In the genomic region with DNA sequence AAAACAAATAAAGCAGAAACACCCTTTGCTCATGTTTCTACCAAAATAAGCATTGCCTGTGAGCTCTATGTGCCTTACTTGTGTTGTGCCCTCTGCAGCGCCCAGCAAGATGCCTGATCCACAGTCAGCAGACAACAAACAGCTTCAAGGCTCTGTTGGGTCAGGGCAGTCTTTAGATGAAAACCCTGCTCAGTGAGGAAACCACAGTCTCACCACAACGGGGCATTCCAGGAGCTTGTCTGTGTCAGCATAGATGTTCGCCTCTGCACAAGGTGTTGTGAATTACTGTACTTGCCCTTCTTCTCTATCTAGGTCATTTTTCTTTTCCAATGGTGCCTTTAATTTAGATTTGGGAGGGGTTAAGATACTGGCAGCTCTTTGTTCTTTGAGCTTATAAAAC, we compare ENCODE assay signal across 13 cellular contexts.
A peak's percentile ranks its signal among the peaks of the same experiment; 100 is the strongest.
DNase-seq lines count a peak whose midpoint lies in the region; ATAC-seq and TF ChIP-seq lines count a peak whose summit lies in the region.
"Had no signal": no experiment of that assay in that cellular context is flagged by ENCODE, and none has a peak within 500 bp of the region (broad histone marks: within the 10 kb centered on the region; RNA-seq: fewer than 3 reads in every experiment).

No MANE protein-coding gene starts in this region.

- in situ Hi-C loops in astrocyte of the spinal cord (cut with HindIII; ENCODE audit: low sequenced_read_pairs): no loop called here

- peak; percentile 27 for DNase-seq in astrocyte of the spinal cord (ENCODE audit: low read depth, low spot score)
- DNase-seq in Right ventricle myocardium superior: no peak
- DNase-seq in stimulated activated CD4-positive, alpha-beta T cell treated with anti-CD3 and anti-CD28 coated beads, Interleukin-4, amount 100 ng/mL, for 4 hours: no peak
- DNase-seq in aorta: no peak
- DNase-seq: NCI-H2081, PC-9, right lobe of liver, upper lobe of left lung had no signal

- no peak for TF ChIP-seq CTCF in astrocyte of the spinal cord (IDR thresholded peaks at IDR 0.05; ENCODE audit: low read depth, low read length)

- peaks cover 18 to 48% (median 40%) of the 10 kb centered on the region in 10 experiments for H3K4me1 ChIP-seq in BLaER1 treated with 17β-estradiol and CSF1 and Interleukin-3, amounts not matched to agents 10 nM and 100 nM
- H3K4me1 ChIP-seq in aorta (ENCODE audit: control insufficient read depth in 1 of 2, insufficient read depth in 2 of 2, low read length in 2 of 2): no peaks in the 10 kb centered on the region
- H3K4me1 ChIP-seq: right lobe of liver, upper lobe of left lung had no signal

- H3K9ac ChIP-seq in BLaER1 treated with 17β-estradiol and CSF1 and Interleukin-3, amounts not matched to agents 10 nM and 100 nM: peak overlapping the region in 1 of 11 experiments; percentile 16; a peak in 1 of 22 replicates

- peak; percentile 91 for ATAC-seq in GM19351 (IDR thresholded peaks at IDR 0.05; ENCODE audit: unreplicated experiment)
- peak; percentile 65 for ATAC-seq in HG03457 (IDR thresholded peaks at IDR 0.05; ENCODE audit: unreplicated experiment)
- ATAC-seq in GM21423 (IDR thresholded peaks at IDR 0.05; ENCODE audit: unreplicated experiment): no peak
- no peak for ATAC-seq in Right ventricle myocardium superior (ENCODE audit: poor library complexity)
- ATAC-seq in aorta (ENCODE audit: low FRiP score): no peak
- ATAC-seq: HepG2, right lobe of liver had no signal

- peaks cover 0 to 18% (median 0%) of the 10 kb centered on the region in 11 experiments; a peak in 7 of 22 replicates for H3K9me3 ChIP-seq in BLaER1 treated with 17β-estradiol and CSF1 and Interleukin-3, amounts not matched to agents 10 nM and 100 nM (replicated peaks in 1 of 11)
- peaks cover 5% of the 10 kb centered on the region for H3K9me3 ChIP-seq in aorta (ENCODE audit: control insufficient read depth, low read length)
- H3K9me3 ChIP-seq: right lobe of liver, upper lobe of left lung had no signal

- H3K27ac ChIP-seq in BLaER1 treated with 17β-estradiol and CSF1 and Interleukin-3, amounts not matched to agents 10 nM and 100 nM: peak overlapping the region in 2 of 11 experiments; percentile 32; a peak in 2 of 22 replicates
- no peak overlapping the region for H3K27ac ChIP-seq in aorta (ENCODE audit: low read depth in 1 of 2, low read length in 2 of 2)
- H3K27ac ChIP-seq: PC-9, right lobe of liver, upper lobe of left lung had no signal

- no peaks in the 10 kb centered on the region for H4K20me1 ChIP-seq in BLaER1 treated with 17β-estradiol and CSF1 and Interleukin-3, amounts not matched to agents 10 nM and 100 nM

- H3K4me2 ChIP-seq in BLaER1 treated with 17β-estradiol and CSF1 and Interleukin-3, amounts not matched to agents 10 nM and 100 nM: peak overlapping the region; percentile 5 to 96 (median 80); a peak in 18 of 22 replicates
- H3K4me2 ChIP-seq: PC-9 had no signal

- no peaks in the 10 kb centered on the region for H3K27me3 ChIP-seq in BLaER1 treated with 17β-estradiol and CSF1 and Interleukin-3, amounts not matched to agents 10 nM and 100 nM
- H3K27me3 ChIP-seq in aorta (ENCODE audit: control insufficient read depth in 1 of 2, insufficient read depth in 2 of 2, low read length in 1 of 2): no peaks in the 10 kb centered on the region
- H3K27me3 ChIP-seq: right lobe of liver, upper lobe of left lung had no signal

- no peak overlapping the region for H3K4me3 ChIP-seq in BLaER1 treated with 17β-estradiol and CSF1 and Interleukin-3, amounts not matched to agents 10 nM and 100 nM
- H3K4me3 ChIP-seq in astrocyte of the spinal cord (ENCODE audit: low read depth, low read length) (no peak overlapping the region), aorta (ENCODE audit: low read length in 2 of 2) (no peak overlapping the region)
- H3K4me3 ChIP-seq: PC-9, right lobe of liver, upper lobe of left lung had no signal

- H3K36me3 ChIP-seq in BLaER1 treated with 17β-estradiol and CSF1 and Interleukin-3, amounts not matched to agents 10 nM and 100 nM: peaks cover 0 to 8% (median 0%) of the 10 kb centered on the region in 11 experiments; a peak in 1 of 22 replicates
- H3K36me3 ChIP-seq in aorta (ENCODE audit: control insufficient read depth in 1 of 2, insufficient read depth in 2 of 2, low read length in 1 of 2): peaks cover 0 to 2% of the 10 kb centered on the region in 2 donors
- H3K36me3 ChIP-seq: right lobe of liver, upper lobe of left lung had no signal

- 74 to 89% methylated on average over 3 of the region's 3 CpGs for WGBS in aorta, 2 donors

- intact Hi-C loops in Right ventricle myocardium superior (cut with DNase I) (no loop called here), aorta (cut with DNase I) (loop anchor here in 1 of 2 donors (5.0 kb wide), 2 partner anchors 33 to 52 kb away; no protein-coding TSS in a partner anchor)

Comparison
In these comparisons a context has a peak if more than half of its experiments do, and no peak if none do; other contexts are left out.
1. ATAC-seq: peak in GM19351 (single experiment) and HG03457 (single experiment); none in GM21423 (single experiment), Right ventricle myocardium superior (single experiment) and aorta (single experiment).